1 cellular context compared by ENCODE assay signal in genomic region chr19:55044771-55045716, GRCh38.
TF ChIP-seq lines count a peak whose summit lies in the region.

No MANE protein-coding gene starts in this region.

TF ChIP-seq in HepG2, 621 proteins besides CTCF, POLR2A, EP300 and RAD21:
- TF ChIP-seq GPN1 (CRISPR knock-in tag; IDR thresholded peaks at IDR 0.05; ENCODE audit: borderline replicate concordance), result no peak
- no peak for TF ChIP-seq IRF1 (CRISPR knock-in tag; IDR thresholded peaks at IDR 0.05; ENCODE audit: low read depth)
- TF ChIP-seq MED13 (CRISPR knock-in tag; IDR thresholded peaks at IDR 0.05), result no peak
- TF ChIP-seq AGO2 (optimal IDR thresholded peaks at IDR 0.05; ENCODE audit: low read depth, low read length), result peak; percentile 46
- TF ChIP-seq ZFP36L1 (CRISPR knock-in tag; IDR thresholded peaks at IDR 0.05), result no peak
- no peak for TF ChIP-seq SNRNP70 (IDR thresholded peaks at IDR 0.05; ENCODE audit: low read depth, low read length)
